12 cellular contexts compared by ENCODE assay signal in genomic region chr14:100673085-100673806, GRCh38. TPM values are rescaled to one million over a fixed set of nuclear protein-coding genes. Genes with fewer than 3 reads are reported as not detected.
DNase-seq lines count a peak whose midpoint lies in the region; FAIRE-seq and TF ChIP-seq lines count a peak whose summit lies in the region.
"Had no signal": no experiment of that assay in that cellular context is flagged by ENCODE, and none has a peak within 500 bp of the region (broad histone marks: within the 10 kb centered on the region; RNA-seq: fewer than 3 reads in every experiment).

No MANE protein-coding gene starts in this region.

- H3K27me3 Mint-ChIP-seq in endothelial cell (ENCODE audit: unreplicated experiment) = peaks cover 9% of the 10 kb centered on the region

- no peak for FAIRE-seq in small intestine (lab: Jason Lieb, UNC)
- FAIRE-seq: TTC549 had no signal

- no peaks in the 10 kb centered on the region for H3K9me3 ChIP-seq in small intestine (ENCODE audit: control insufficient read depth, low read depth)

- H3K27me3 ChIP-seq in small intestine (ENCODE audit: control insufficient read depth in 2 of 2, insufficient read depth in 2 of 2, low read length in 2 of 2) = no peaks in the 10 kb centered on the region

- H3K36me3 ChIP-seq in small intestine (ENCODE audit: control insufficient read depth in 2 of 2, insufficient read depth in 2 of 2, low read length in 2 of 2) = no peaks in the 10 kb centered on the region

- H3K4me3 Mint-ChIP-seq in endothelial cell (ENCODE audit: unreplicated experiment) = no peak overlapping the region

- DNase-seq in NCI-H82 (lab: John Stamatoyannopoulos, UW) = peak; percentile 84
- no peak for DNase-seq in NCI-H82 treated with DMSO at 0.1 percent for 48 hours (lab: John Stamatoyannopoulos, UW; ENCODE audit: unreplicated experiment)
- peak; percentile 67 for DNase-seq in NCI-H2196 treated with DMSO at 0.1 percent for 48 hours (lab: John Stamatoyannopoulos, UW; ENCODE audit: unreplicated experiment)
- peak; percentile 23 for DNase-seq in endothelial cell (ENCODE audit: low spot score)
- peak; percentile 69 for DNase-seq in small intestine
- no peak for DNase-seq in activated T-cell treated with anti-CD3 and anti-CD28 coated beads for 4 hours
- DNase-seq in dermis blood vessel endothelial cell = no peak
- no peak for DNase-seq in activated naive CD4-positive, alpha-beta T cell (lab: John Stamatoyannopoulos, UW)
- DNase-seq: activated naive CD4-positive, alpha-beta T cell treated with Interleukin-2 at 50 U/mL for 16 hours; dorsolateral prefrontal cortex had no signal

- peaks cover 41% of the 10 kb centered on the region for H3K4me1 Mint-ChIP-seq in endothelial cell (ENCODE audit: unreplicated experiment)

- TF ChIP-seq CTCF in endothelial cell (IDR thresholded peaks at IDR 0.05; ENCODE audit: unreplicated experiment) = no peak

- no peak overlapping the region for H3K4me3 ChIP-seq in small intestine (ENCODE audit: low read depth in 1 of 2, low read length in 2 of 2)
- H3K4me3 ChIP-seq: dorsolateral prefrontal cortex had no signal

- H3K9me3 Mint-ChIP-seq in endothelial cell (ENCODE audit: unreplicated experiment) = no peaks in the 10 kb centered on the region

- H3K27ac Mint-ChIP-seq in endothelial cell (ENCODE audit: unreplicated experiment) = peak overlapping the region; percentile 24

- H3K36me3 Mint-ChIP-seq in endothelial cell (ENCODE audit: low read depth, unreplicated experiment) = no peaks in the 10 kb centered on the region

- peaks cover 3 to 6% of the 10 kb centered on the region in 2 donors for H3K4me1 ChIP-seq in small intestine (ENCODE audit: control insufficient read depth in 2 of 2, insufficient read depth in 1 of 2, low read depth in 1 of 2, low read length in 1 of 2)

- 28 to 39% (median 31%) methylated on average over 22 of the region's 22 CpGs for WGBS in small intestine, 3 donors

- peak overlapping the region in 1 of 2 donors; percentile 40 for H3K27ac ChIP-seq in small intestine (ENCODE audit: low read depth in 1 of 2, low read length in 1 of 2)
- H3K27ac ChIP-seq: 22Rv1, dorsolateral prefrontal cortex had no signal

RNA-seq across cellular contexts. Expression of gene DLK1, which starts 53.4 kb away (rescaled TPM):
- total RNA-seq in endothelial cell (ENCODE audit: unreplicated experiment) (1.3 TPM), dermis blood vessel endothelial cell (not detected in 2 replicates)
- polyA plus RNA-seq in small intestine = under 1 TPM; 0.04 to 0.89 (median 0.54) TPM

Comparison
In these comparisons a context has a peak if more than half of its experiments do, and no peak if none do; other contexts are left out.
1. DNase-seq: peak in NCI-H82 (single experiment), NCI-H2196 treated with DMSO at 0.1 percent for 48 hours (single experiment), endothelial cell (single experiment) and small intestine (single experiment); none in NCI-H82 treated with DMSO at 0.1 percent for 48 hours (single experiment), activated T-cell treated with anti-CD3 and anti-CD28 coated beads for 4 hours (single experiment), dermis blood vessel endothelial cell (single experiment) and activated naive CD4-positive, alpha-beta T cell (0 of 4).